Comparison of ENCODE assay signal across 30 cellular contexts in the genomic region with DNA sequence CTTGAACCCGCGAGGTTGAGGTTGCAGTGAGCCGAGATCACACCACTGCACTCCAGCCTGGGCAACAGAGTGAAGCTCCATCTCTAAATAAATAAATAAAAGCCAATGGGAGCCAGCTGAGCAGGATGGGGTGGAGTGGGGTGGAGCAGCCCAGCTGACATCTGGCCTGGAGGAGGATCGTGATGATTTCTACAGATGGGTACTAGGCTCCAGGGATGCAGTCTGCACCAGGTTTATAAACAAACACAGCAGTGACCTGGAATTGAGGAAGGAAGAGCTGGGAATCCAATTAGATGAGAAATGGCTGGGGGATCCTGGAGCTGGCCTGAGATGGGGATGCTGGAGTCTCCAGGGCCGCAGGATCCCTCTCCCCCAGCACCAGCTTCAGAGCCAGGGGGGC. TPM values are rescaled to one million over a fixed set of nuclear protein-coding genes. Genes with fewer than 3 reads are reported as not detected.
A peak's percentile ranks its signal among the peaks of the same experiment; 100 is the strongest.
DNase-seq lines count a peak whose midpoint lies in the region; ATAC-seq and TF ChIP-seq lines count a peak whose summit lies in the region.
"Had no signal": no experiment of that assay in that cellular context is flagged by ENCODE, and none has a peak within 500 bp of the region (broad histone marks: within the 10 kb centered on the region; RNA-seq: fewer than 3 reads in every experiment).

No MANE protein-coding gene starts in this region.

- H3K27me3 ChIP-seq in heart left ventricle (peaks cover 0 to 5% (median 0%) of the 10 kb centered on the region in 9 donors), right cardiac atrium (ENCODE audit: control insufficient read depth, insufficient read depth) (no peaks in the 10 kb centered on the region)
- H3K27me3 ChIP-seq: adrenal gland, body of pancreas had no signal

- DNase-seq in heart left ventricle (peak in 2 of 5 donors; percentile 45), right cardiac atrium (no peak), NCI-H2171 treated with DMSO at 0.1 percent for 48 hours (lab: John Stamatoyannopoulos, UW) (peak; percentile 95), SW480 (ENCODE audit: low spot score) (peak; percentile 41), hypothalamus (lab: John Stamatoyannopoulos, UW) (no peak)
- no peak for DNase-seq in activated CD8-positive, alpha-beta memory T cell treated with anti-CD3 and anti-CD28 coated beads for 24 hours
- DNase-seq: activated CD4-positive, alpha-beta T cell treated with anti-CD3 and anti-CD28 coated beads, Interleukin-2, amount 10 ng/mL, durations not matched to agents 24 days and 14 days; activated T-cell treated with anti-CD3 and anti-CD28 coated beads, Interleukin-2, amount 50 U/mL, for 48 hours; adrenal gland; body of pancreas; Caco-2; gastrocnemius medialis; HFFc6; left lung; MV-4-11; NCI-H1436 treated with DMSO at 0.1 percent for 48 hours; stomach; T1000; tibial artery had no signal

- H3K4me1 ChIP-seq in heart left ventricle (peaks cover 8 to 47% (median 29%) of the 10 kb centered on the region in 12 donors), right cardiac atrium (ENCODE audit: control insufficient read depth, insufficient read depth, low read length) (peaks cover 12% of the 10 kb centered on the region)
- H3K4me1 ChIP-seq: Caco-2 had no signal

- H3K9me3 ChIP-seq in heart left ventricle, result peaks cover 0 to 11% (median 8%) of the 10 kb centered on the region in 12 donors
- H3K9me3 ChIP-seq in right cardiac atrium (ENCODE audit: control insufficient read depth, low read length), result no peaks in the 10 kb centered on the region
- H3K9me3 ChIP-seq: adrenal gland, gastrocnemius medialis, neutrophil had no signal

- intact Hi-C loops in heart left ventricle (cut with DNase I), result loop anchor here in 3 of 10 donors (5.0 to 10.0 kb wide), 3 partner anchors 34 to 71 kb away; partner anchors contain the start of genes BRAT1 (in 1 of the 3), IQCE (in 1 of the 3) and LFNG (in 1 of the 3)
- intact Hi-C loops in right cardiac atrium (cut with DNase I), result loop anchor here in 1 of 4 donors (10.0 kb wide), 1 partner anchor 71 kb away; the partner anchor contains the start of genes BRAT1 and IQCE

- peak; percentile 31 to 78 (median 35) for ATAC-seq in heart left ventricle
- ATAC-seq in right cardiac atrium, result no peak
- no peak for ATAC-seq in HG03139 (IDR thresholded peaks at IDR 0.05; ENCODE audit: unreplicated experiment)
- ATAC-seq: body of pancreas, gastrocnemius medialis, GM23338, left lung had no signal

- H3K4me3 ChIP-seq in heart left ventricle (no peak overlapping the region), right cardiac atrium (ENCODE audit: low read length) (no peak overlapping the region)
- H3K4me3 ChIP-seq: adrenal gland, body of pancreas, gastrocnemius medialis, GM23338, left lung, stomach, tibial artery had no signal

- WGBS in heart left ventricle, 4 donors, result 47 to 55% (median 50%) methylated on average over 5 of the region's 5 CpGs
- 55% methylated on average over 5 of the region's 5 CpGs for WGBS in right cardiac atrium

- TF ChIP-seq CTCF in heart left ventricle (IDR thresholded peaks at IDR 0.05), result no peak

- H3K36me3 ChIP-seq in heart left ventricle, result no peaks in the 10 kb centered on the region
- H3K36me3 ChIP-seq: adrenal gland, gastrocnemius medialis, left lung, neutrophil, stomach, tibial artery had no signal

- H3K27ac ChIP-seq in heart left ventricle (no peak overlapping the region), right cardiac atrium (ENCODE audit: low read length) (no peak overlapping the region)
- H3K27ac ChIP-seq: adrenal gland, body of pancreas, gastrocnemius medialis, HL-60, left lung, neutrophil, stomach, tibial artery had no signal

- TF ChIP-seq POLR2A in heart left ventricle (IDR thresholded peaks at IDR 0.05), result no peak

RNA-seq across cellular contexts. Expression of gene GRIFIN, which starts 7.3 kb away (rescaled TPM):
- total RNA-seq in heart left ventricle (not detected), right cardiac atrium (not detected)
- polyA plus RNA-seq in heart left ventricle (not detected), right cardiac atrium (not detected)
- total RNA-seq: activated CD4-positive, alpha-beta T cell treated with anti-CD3 and anti-CD28 coated beads, Interleukin-2, amount 10 ng/mL, durations not matched to agents 24 days and 14 days; activated naive CD4-positive, alpha-beta T cell treated with anti-CD3 and anti-CD28 coated beads for 36 hours; adrenal gland; body of pancreas; Caco-2; dermis microvascular lymphatic vessel endothelial cell; gastrocnemius medialis; GM23338; HFFc6; left lung; mesenteric fat pad; OCI-LY7; pulmonary artery endothelial cell; skeletal muscle tissue; stomach had no signal
- polyA plus RNA-seq: adrenal gland, BJ, GM23338, stomach had no signal

RNA-seq across cellular contexts. Expression of gene LFNG, which starts 36.1 kb away (rescaled TPM):
- 10 to 100 TPM in 3 of 9 donors, 1 to 10 TPM in 6; 3.1 to 22.8 (median 7.7) TPM for total RNA-seq in heart left ventricle
- polyA plus RNA-seq in heart left ventricle, result 1 to 10 TPM; 5.4 to 5.7 TPM
- total RNA-seq in right cardiac atrium, result 1 to 10 TPM; 3.6 to 6.6 (median 4.8) TPM
- 6.0 TPM for polyA plus RNA-seq in right cardiac atrium

Comparison
In these comparisons a context has a peak if more than half of its experiments do, and no peak if none do; other contexts are left out.
1. ATAC-seq: peak in heart left ventricle (4 of 4); none in right cardiac atrium (0 of 2) and HG03139 (single experiment).
2. DNase-seq: peak in NCI-H2171 treated with DMSO at 0.1 percent for 48 hours (single experiment) and SW480 (single experiment); none in right cardiac atrium (0 of 3), activated CD8-positive, alpha-beta memory T cell treated with anti-CD3 and anti-CD28 coated beads for 24 hours (single experiment) and hypothalamus (0 of 51).